ENCODE assay signal across 1 cellular context in the genomic region with DNA sequence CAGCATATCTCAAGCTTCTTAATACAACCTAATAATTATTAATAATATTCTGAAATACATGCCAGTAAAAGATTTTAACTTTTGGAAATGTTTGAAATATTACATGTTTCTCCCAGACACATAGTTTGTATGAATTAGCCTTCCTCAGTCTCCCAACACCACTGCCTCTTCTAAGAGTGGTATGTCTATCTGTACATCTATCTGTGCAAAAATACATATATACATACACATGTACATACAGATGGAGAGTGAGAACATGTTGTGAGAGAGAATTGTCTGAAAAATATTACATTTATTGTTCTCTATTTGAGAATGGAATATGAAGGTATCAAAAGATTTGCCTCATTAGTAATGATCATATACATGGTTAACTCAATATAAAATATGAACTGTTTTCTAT.
TF ChIP-seq lines count a peak whose summit lies in the region.

No MANE protein-coding gene starts in this region.

TF ChIP-seq in WTC11, 78 proteins besides CTCF, POLR2A, EP300 and RAD21 (continued from another document):
- TF ChIP-seq, protein P1, sequence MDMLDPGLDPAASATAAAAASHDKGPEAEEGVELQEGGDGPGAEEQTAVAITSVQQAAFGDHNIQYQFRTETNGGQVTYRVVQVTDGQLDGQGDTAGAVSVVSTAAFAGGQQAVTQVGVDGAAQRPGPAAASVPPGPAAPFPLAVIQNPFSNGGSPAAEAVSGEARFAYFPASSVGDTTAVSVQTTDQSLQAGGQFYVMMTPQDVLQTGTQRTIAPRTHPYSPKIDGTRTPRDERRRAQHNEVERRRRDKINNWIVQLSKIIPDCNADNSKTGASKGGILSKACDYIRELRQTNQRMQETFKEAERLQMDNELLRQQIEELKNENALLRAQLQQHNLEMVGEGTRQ (CRISPR knock-in tag; IDR thresholded peaks at IDR 0.05): no peak
- TF ChIP-seq, protein P2, sequence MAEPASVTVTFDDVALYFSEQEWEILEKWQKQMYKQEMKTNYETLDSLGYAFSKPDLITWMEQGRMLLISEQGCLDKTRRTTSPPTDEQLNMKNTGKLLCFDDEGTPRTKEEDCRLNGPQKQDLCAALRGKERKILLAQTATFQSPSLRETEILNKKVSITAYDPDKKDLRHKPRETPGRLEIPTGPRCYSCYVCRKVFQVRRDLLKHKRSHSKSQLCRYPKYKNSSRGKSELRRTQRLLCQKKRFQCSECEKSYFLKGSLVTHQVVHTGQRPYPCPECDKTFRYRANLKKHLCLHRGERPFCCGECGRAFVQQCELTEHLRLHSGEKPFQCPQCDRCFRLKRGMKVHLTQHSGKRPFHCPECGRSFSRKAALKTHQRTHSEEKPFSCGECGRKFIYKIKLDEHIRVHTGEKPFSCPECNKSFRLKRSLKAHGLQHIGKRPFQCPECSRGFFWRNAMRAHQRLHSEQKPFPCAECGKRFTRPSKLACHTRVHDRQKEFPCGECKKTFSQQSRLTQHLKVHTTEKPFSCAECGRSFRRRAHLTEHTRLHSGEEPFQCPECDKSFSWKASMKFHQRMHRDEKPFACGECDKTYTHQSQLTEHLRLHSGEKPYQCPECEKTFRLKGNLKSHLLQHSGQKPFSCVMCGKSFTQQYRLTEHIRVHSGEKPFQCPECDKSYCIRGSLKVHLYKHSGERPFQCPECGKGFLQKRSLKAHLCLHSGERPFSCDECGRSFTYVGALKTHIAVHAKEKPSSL (CRISPR knock-in tag; conservative IDR thresholded peaks at IDR 0.05): peak; percentile 62; the same call in 1 of the 2 replicates
- 0 out of 2 replicates have a peak, but pooled peaks have one; percentile 18 for TF ChIP-seq ZNF416 (CRISPR knock-in tag; IDR thresholded peaks at IDR 0.05)
- TF ChIP-seq NFATC4 (CRISPR knock-in tag; IDR thresholded peaks at IDR 0.05): peak; percentile 72
- TF ChIP-seq, protein P3, sequence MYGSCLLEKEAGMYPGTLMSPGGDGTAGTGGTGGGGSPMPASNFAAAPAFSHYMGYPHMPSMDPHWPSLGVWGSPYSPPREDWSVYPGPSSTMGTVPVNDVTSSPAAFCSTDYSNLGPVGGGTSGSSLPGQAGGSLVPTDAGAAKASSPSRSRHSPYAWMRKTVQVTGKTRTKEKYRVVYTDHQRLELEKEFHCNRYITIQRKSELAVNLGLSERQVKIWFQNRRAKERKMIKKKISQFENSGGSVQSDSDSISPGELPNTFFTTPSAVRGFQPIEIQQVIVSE (CRISPR knock-in tag; IDR thresholded peaks at IDR 0.05; ENCODE audit: borderline replicate concordance): no peak
- no peak for TF ChIP-seq ETV6 (CRISPR knock-in tag; IDR thresholded peaks at IDR 0.05)
- TF ChIP-seq ZNF671 (CRISPR knock-in tag; IDR thresholded peaks at IDR 0.05): peak; percentile 83
- TF ChIP-seq, protein P4, sequence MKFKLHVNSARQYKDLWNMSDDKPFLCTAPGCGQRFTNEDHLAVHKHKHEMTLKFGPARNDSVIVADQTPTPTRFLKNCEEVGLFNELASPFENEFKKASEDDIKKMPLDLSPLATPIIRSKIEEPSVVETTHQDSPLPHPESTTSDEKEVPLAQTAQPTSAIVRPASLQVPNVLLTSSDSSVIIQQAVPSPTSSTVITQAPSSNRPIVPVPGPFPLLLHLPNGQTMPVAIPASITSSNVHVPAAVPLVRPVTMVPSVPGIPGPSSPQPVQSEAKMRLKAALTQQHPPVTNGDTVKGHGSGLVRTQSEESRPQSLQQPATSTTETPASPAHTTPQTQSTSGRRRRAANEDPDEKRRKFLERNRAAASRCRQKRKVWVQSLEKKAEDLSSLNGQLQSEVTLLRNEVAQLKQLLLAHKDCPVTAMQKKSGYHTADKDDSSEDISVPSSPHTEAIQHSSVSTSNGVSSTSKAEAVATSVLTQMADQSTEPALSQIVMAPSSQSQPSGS (CRISPR knock-in tag; IDR thresholded peaks at IDR 0.05; ENCODE audit: borderline replicate concordance, low read depth): no peak
